In genomic region chr22:43652845-43653244, GRCh38 we compare ENCODE assay signal across 9 cellular contexts.
"Had no signal": no experiment of that assay in that cellular context is flagged by ENCODE, and none has a peak within 500 bp of the region (broad histone marks: within the 10 kb centered on the region; RNA-seq: fewer than 3 reads in every experiment).

No MANE protein-coding gene starts in this region.

- H3K27ac Mint-ChIP-seq: GM23338, H9, HFFc6 had no signal

- H3K27ac ChIP-seq: GM23248 had no signal

- ATAC-seq: GM23338, HCT116 had no signal

- H3K36me3 ChIP-seq: HAP-1 had no signal

- DNase-seq: GM23248, GOT3, H7, H9, HCEC 1CT, HFFc6 had no signal

- H3K4me3 ChIP-seq: GM23248, GM23338, HAP-1 had no signal

- H3K9ac ChIP-seq: GM23248 had no signal

- H3K4me3 Mint-ChIP-seq: GM23338, H9, HFFc6 had no signal

- H3K4me1 ChIP-seq: HAP-1 had no signal

- H3K4me2 ChIP-seq: GM23338 had no signal

- H2AFZ ChIP-seq: GM23248, GM23338 had no signal

- H3K4me1 Mint-ChIP-seq: GM23338, H9 had no signal
